ENCODE assay signal across 2 cellular contexts in genomic region chr15:101103589-101103988, GRCh38.
TF ChIP-seq lines count a peak whose summit lies in the region.

No MANE protein-coding gene starts in this region.

TF ChIP-seq in HCT116, 20 proteins besides CTCF, POLR2A, EP300 and RAD21:
- TF ChIP-seq SRF (IDR thresholded peaks at IDR 0.05; ENCODE audit: low read depth) (no peak), YY1 (IDR thresholded peaks at IDR 0.05; ENCODE audit: extremely low read depth, insufficient replicate concordance, low read depth, low read length) (no peak), TCF7L2 (IDR thresholded peaks at IDR 0.05; ENCODE audit: borderline replicate concordance, extremely low read depth, insufficient read depth, insufficient read length) (no peak), POLR2AphosphoS5 (IDR thresholded peaks at IDR 0.05; ENCODE audit: low read depth, low read length) (no peak), SIN3A (IDR thresholded peaks at IDR 0.05; ENCODE audit: low read depth) (no peak), EGR1 (IDR thresholded peaks at IDR 0.05; ENCODE audit: low read depth) (no peak), EZH2phosphoT487 (IDR thresholded peaks at IDR 0.05; ENCODE audit: borderline replicate concordance) (no peak), ELF1 (IDR thresholded peaks at IDR 0.05; ENCODE audit: borderline replicate concordance, low read depth) (no peak)

TF ChIP-seq in GM12878, 131 proteins besides CTCF, POLR2A, EP300 and RAD21:
- TF ChIP-seq MTA2 (IDR thresholded peaks at IDR 0.05; ENCODE audit: low read depth) (no peak), SMAD5 (IDR thresholded peaks at IDR 0.05; ENCODE audit: low read depth) (no peak), PRDM15 (CRISPR knock-in tag; IDR thresholded peaks at IDR 0.05) (no peak)
- TF ChIP-seq, protein P1, sequence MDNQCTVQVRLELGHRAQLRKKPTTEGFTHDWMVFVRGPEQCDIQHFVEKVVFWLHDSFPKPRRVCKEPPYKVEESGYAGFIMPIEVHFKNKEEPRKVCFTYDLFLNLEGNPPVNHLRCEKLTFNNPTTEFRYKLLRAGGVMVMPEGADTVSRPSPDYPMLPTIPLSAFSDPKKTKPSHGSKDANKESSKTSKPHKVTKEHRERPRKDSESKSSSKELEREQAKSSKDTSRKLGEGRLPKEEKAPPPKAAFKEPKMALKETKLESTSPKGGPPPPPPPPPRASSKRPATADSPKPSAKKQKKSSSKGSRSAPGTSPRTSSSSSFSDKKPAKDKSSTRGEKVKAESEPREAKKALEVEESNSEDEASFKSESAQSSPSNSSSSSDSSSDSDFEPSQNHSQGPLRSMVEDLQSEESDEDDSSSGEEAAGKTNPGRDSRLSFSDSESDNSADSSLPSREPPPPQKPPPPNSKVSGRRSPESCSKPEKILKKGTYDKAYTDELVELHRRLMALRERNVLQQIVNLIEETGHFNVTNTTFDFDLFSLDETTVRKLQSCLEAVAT (IDR thresholded peaks at IDR 0.05), result 0 out of 2 replicates have a peak, but pooled peaks have one; percentile 33
